ENCODE assay signal across 25 cellular contexts in genomic region chrX:41394293-41394692, GRCh38. TPM values are rescaled to one million over a fixed set of nuclear protein-coding genes. Genes with fewer than 3 reads are reported as not detected.
"Had no signal": no experiment of that assay in that cellular context is flagged by ENCODE, and none has a peak within 500 bp of the region (broad histone marks: within the 10 kb centered on the region; RNA-seq: fewer than 3 reads in every experiment).

No MANE protein-coding gene starts in this region.

- H3K4me1 ChIP-seq: SJSA1 had no signal

- DNase-seq: KBM-7, MV-4-11, NCI-H1092, NCI-H1105 treated with DMSO at 0.1 percent for 48 hours, NCI-H1417 treated with DMSO at 0.1 percent for 48 hours, NCI-H146, NCI-H1694 treated with DMSO at 0.1 percent for 48 hours, NCI-H1930, NCI-H2081, NCI-H2107, NCI-H2227 treated with DMSO at 0.1 percent for 48 hours, NCI-H524, NCI-H526 treated with DMSO at 0.1 percent for 48 hours, NCI-H748 treated with DMSO at 0.1 percent for 48 hours, Right ventricle myocardium superior, SIG-M5, T-helper 1 cell had no signal

- FAIRE-seq: RCC 7860 had no signal

- H3K4me3 ChIP-seq: SJSA1, SK-N-MC had no signal

- H3K27ac ChIP-seq: SJSA1, SK-N-MC had no signal

- H3K36me3 ChIP-seq: SJSA1 had no signal

- H3K27me3 ChIP-seq: SJSA1 had no signal

- H3K9me3 ChIP-seq: SJSA1 had no signal

RNA-seq across cellular contexts. Expression of gene NYX, which starts 52.9 kb away (rescaled TPM):
- total RNA-seq: HT-29, LHCN-M2, MCF 10A, NCI-H460, Right ventricle myocardium superior, SJSA1 had no signal
- polyA plus RNA-seq: IgD-negative memory B cell had no signal
